14 cellular contexts compared by ENCODE assay signal in the genomic region with DNA sequence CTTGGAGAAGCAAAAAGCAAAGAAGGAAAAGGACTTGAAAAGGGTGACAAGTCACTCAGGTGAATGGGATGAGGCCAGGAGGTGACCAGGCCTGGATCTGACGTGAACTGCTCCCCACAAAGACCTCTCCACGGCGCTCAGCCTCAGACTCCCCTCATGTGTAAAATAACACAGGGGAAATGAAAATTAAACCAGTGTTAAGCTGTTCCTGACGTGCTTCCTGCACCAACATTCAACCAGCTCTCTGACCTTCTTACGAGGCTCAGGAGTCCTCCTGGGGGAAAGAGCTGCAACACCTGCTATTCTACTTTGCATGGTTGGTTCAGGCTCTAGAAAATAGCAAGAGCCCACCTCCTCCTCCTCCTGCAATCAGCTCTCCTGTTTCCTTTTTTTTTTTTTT.
A peak's percentile ranks its signal among the peaks of the same experiment; 100 is the strongest.
DNase-seq lines count a peak whose midpoint lies in the region; ATAC-seq and TF ChIP-seq lines count a peak whose summit lies in the region.
"Had no signal": no experiment of that assay in that cellular context is flagged by ENCODE, and none has a peak within 500 bp of the region (broad histone marks: within the 10 kb centered on the region; RNA-seq: fewer than 3 reads in every experiment).

No MANE protein-coding gene starts in this region.

- peaks cover 39% of the 10 kb centered on the region for H3K4me1 Mint-ChIP-seq in activated CD4-positive, alpha-beta T cell treated with anti-CD3 and anti-CD28 coated beads, Interleukin-2, amount 10 ng/mL, durations not matched to agents 24 days and 14 days
- peaks cover 32% of the 10 kb centered on the region for H3K4me1 Mint-ChIP-seq in central memory CD8-positive, alpha-beta T cell

- no peak overlapping the region; the same call in 1 of the 2 replicates for H3K4ac ChIP-seq in IMR-90 (ENCODE audit: low read depth, low read length)

- peak overlapping the region; percentile 30 for H3K27ac Mint-ChIP-seq in activated CD4-positive, alpha-beta T cell treated with anti-CD3 and anti-CD28 coated beads, Interleukin-2, amount 10 ng/mL, durations not matched to agents 24 days and 14 days
- H3K27ac Mint-ChIP-seq in central memory CD8-positive, alpha-beta T cell (ENCODE audit: low read depth) = peak overlapping the region; percentile 85

- no peak overlapping the region for H4K91ac ChIP-seq in IMR-90 (ENCODE audit: insufficient read depth, low read depth, low read length)

- peaks cover 10% of the 10 kb centered on the region for H3K9me1 ChIP-seq in IMR-90 (ENCODE audit: insufficient read depth, low read length)

- H3K18ac ChIP-seq in IMR-90 (ENCODE audit: low read depth, low read length) = no peak overlapping the region

- no peak for TF ChIP-seq POLR2A in IMR-90 (IDR thresholded peaks at IDR 0.05; ENCODE audit: low read depth, low read length)

- in situ Hi-C loops in IMR-90 (cut with MboI; ENCODE audit: low sequenced_read_pairs) = no loop called here

- ATAC-seq in IMR-90 (ENCODE audit: low read depth) = no peak
- no peak for ATAC-seq in central memory CD8-positive, alpha-beta T cell (replicated peaks; ENCODE audit: extremely low read depth, poor library complexity, severe bottlenecking)

- H3K4me3 ChIP-seq in IMR-90 (ENCODE audit: insufficient read depth, low read depth, low read length) (no peak overlapping the region), tibial artery (no peak overlapping the region)
- H3K4me3 ChIP-seq: dorsolateral prefrontal cortex had no signal

- H2BK120ac ChIP-seq in IMR-90 (ENCODE audit: low read depth, low read length) = no peak overlapping the region

- no peak overlapping the region for H3K56ac ChIP-seq in IMR-90 (ENCODE audit: extremely low read depth, insufficient read depth, low read length)

- WGBS in IMR-90 (ENCODE audit: extremely low coverage in 2 of 2, insufficient read length in 1 of 2), 2 experiments = 100% methylated on average over 2 of the region's 5 CpGs; no CpG with 5 or more reads in 1 of the 2 experiments

- peaks cover 7% of the 10 kb centered on the region for H3K9me3 Mint-ChIP-seq in activated CD4-positive, alpha-beta T cell treated with anti-CD3 and anti-CD28 coated beads, Interleukin-2, amount 10 ng/mL, durations not matched to agents 24 days and 14 days
- H3K9me3 Mint-ChIP-seq in central memory CD8-positive, alpha-beta T cell = no peaks in the 10 kb centered on the region

- H3K79me1 ChIP-seq in IMR-90 (ENCODE audit: low read depth in 1 of 2, low read length in 2 of 2) = peaks cover 9 to 30% of the 10 kb centered on the region in 2 experiments

- POLR2A ChIA-PET in IMR-90 (lab: Charles Lee; ENCODE audit: unreplicated experiment) = no interaction called here

- H4K20me1 ChIP-seq in IMR-90 (ENCODE audit: insufficient read depth, low read length) = no peaks in the 10 kb centered on the region; the same call in 1 of the 2 replicates

- 0 out of 2 replicates have a peak overlapping the region, but pooled peaks have one; percentile 18 for H3K23ac ChIP-seq in IMR-90 (ENCODE audit: low read depth, low read length)

- no peaks in the 10 kb centered on the region for H3K36me3 ChIP-seq in IMR-90 (ENCODE audit: control insufficient read depth, insufficient read depth, low read length)
- H3K36me3 ChIP-seq in tibial artery = no peaks in the 10 kb centered on the region

- H3K27me3 Mint-ChIP-seq in activated CD4-positive, alpha-beta T cell treated with anti-CD3 and anti-CD28 coated beads, Interleukin-2, amount 10 ng/mL, durations not matched to agents 24 days and 14 days = no peaks in the 10 kb centered on the region
- H3K27me3 Mint-ChIP-seq in central memory CD8-positive, alpha-beta T cell = no peaks in the 10 kb centered on the region

- H3K36me3 Mint-ChIP-seq in activated CD4-positive, alpha-beta T cell treated with anti-CD3 and anti-CD28 coated beads, Interleukin-2, amount 10 ng/mL, durations not matched to agents 24 days and 14 days (ENCODE audit: low read depth) = peaks cover 39% of the 10 kb centered on the region
- H3K36me3 Mint-ChIP-seq in central memory CD8-positive, alpha-beta T cell (ENCODE audit: insufficient read depth) = peaks cover 6% of the 10 kb centered on the region

- no peak overlapping the region for H2BK15ac ChIP-seq in IMR-90 (ENCODE audit: low read depth, low read length)

- dilution Hi-C loops in IMR-90 (cut with HindIII; ENCODE audit: low sequenced_read_pairs, unreplicated experiment) = no loop called here

- no peak overlapping the region for H2BK5ac ChIP-seq in IMR-90 (ENCODE audit: low read depth, low read length, poor library complexity, severe bottlenecking)

- no peak for TF ChIP-seq CTCF in IMR-90 (conservative IDR thresholded peaks at IDR 0.05; ENCODE audit: low read depth, low read length)
- TF ChIP-seq CTCF in tibial artery (IDR thresholded peaks at IDR 0.05) = no peak

- no peak overlapping the region for H4K5ac ChIP-seq in IMR-90 (ENCODE audit: low read depth, low read length)

- H2BK20ac ChIP-seq in IMR-90 (ENCODE audit: low read depth, low read length) = no peak overlapping the region; the same call in 1 of the 2 replicates

- no peak overlapping the region for H3K4me3 Mint-ChIP-seq in activated CD4-positive, alpha-beta T cell treated with anti-CD3 and anti-CD28 coated beads, Interleukin-2, amount 10 ng/mL, durations not matched to agents 24 days and 14 days
- peak overlapping the region; percentile 27 for H3K4me3 Mint-ChIP-seq in central memory CD8-positive, alpha-beta T cell

- no peaks in the 10 kb centered on the region for H3K27me3 ChIP-seq in IMR-90 (ENCODE audit: control insufficient read depth, insufficient read depth, low read length)
- no peaks in the 10 kb centered on the region for H3K27me3 ChIP-seq in tibial artery
- H3K27me3 ChIP-seq: dorsolateral prefrontal cortex had no signal

- 0 out of 2 replicates have a peak overlapping the region, but pooled peaks have one; percentile 44 for H3K14ac ChIP-seq in IMR-90 (replicated peaks; ENCODE audit: low read depth, low read length)

- DNase-seq in activated CD4-positive, alpha-beta T cell treated with anti-CD3 and anti-CD28 coated beads, Interleukin-2, amount 10 ng/mL, durations not matched to agents 24 days and 14 days = no peak
- no peak for DNase-seq in activated CD4-positive, alpha-beta T cell treated with anti-CD3 and anti-CD28 coated beads for 1 hour
- no peak for DNase-seq in IMR-90
- DNase-seq in central memory CD8-positive, alpha-beta T cell (ENCODE audit: low spot score in 2 of 2) = no peak
- DNase-seq in tibial artery = no peak
- DNase-seq in OCI-M1 (lab: John Stamatoyannopoulos, UW) = no peak
- DNase-seq in NCI-H1417 treated with DMSO at 0.1 percent for 48 hours (lab: John Stamatoyannopoulos, UW) = no peak
- DNase-seq in caudate nucleus (lab: John Stamatoyannopoulos, UW) = no peak
- DNase-seq: activated CD4-positive, alpha-beta T cell treated with anti-CD3 and anti-CD28 coated beads, Interleukin-2, amount 50 U/mL, for 1 hour; activated effector memory CD4-positive, alpha-beta T cell treated with Interleukin-2 at 50 U/mL for 16 hours; DMS 273 treated with DMSO at 0.1 percent for 48 hours; dorsolateral prefrontal cortex; NCI-H1092 treated with DMSO at 0.1 percent for 48 hours; occipital lobe had no signal

- TF ChIP-seq RAD21 in IMR-90 (IDR thresholded peaks at IDR 0.05; ENCODE audit: low read length) = no peak

- intact Hi-C loops in activated CD4-positive, alpha-beta T cell treated with anti-CD3 and anti-CD28 coated beads, Interleukin-2, amount 10 ng/mL, durations not matched to agents 24 days and 14 days (cut with micrococcal nuclease) = no loop called here
- intact Hi-C loops in IMR-90 (cut with micrococcal nuclease) = no loop called here
- intact Hi-C loops in tibial artery (cut with DNase I; ENCODE audit: low total_unique reads) = loop anchor here (10.0 kb wide), 1 partner anchor 170 kb away; no protein-coding TSS in a partner anchor

- no peak overlapping the region for H2AK5ac ChIP-seq in IMR-90 (ENCODE audit: low read depth, low read length)

- no peak overlapping the region for H3K27ac ChIP-seq in IMR-90 (ENCODE audit: insufficient read depth, low read length)
- H3K27ac ChIP-seq in tibial artery = peak overlapping the region; percentile 22 to 65
- no peak overlapping the region for H3K27ac ChIP-seq in caudate nucleus (ENCODE audit: low read depth, low read length)

- H3K9ac ChIP-seq in IMR-90 (ENCODE audit: low read depth, low read length) = no peak overlapping the region

- H3K4me1 ChIP-seq in IMR-90 (ENCODE audit: control insufficient read depth, insufficient read depth, low read length) (peaks cover 9% of the 10 kb centered on the region), tibial artery (peaks cover 0 to 35% (median 20%) of the 10 kb centered on the region in 4 donors)

- H2AFZ ChIP-seq in IMR-90 (replicated peaks; ENCODE audit: low read length, poor library complexity) = no peak overlapping the region

- CTCF ChIA-PET in IMR-90 (lab: Yijun Ruan, JAX) = interaction anchor here (1.2 kb wide), 1 partner anchor 9 kb away, joined by 5 read pairs; no protein-coding TSS in a partner anchor

- no peak overlapping the region for H2AK9ac ChIP-seq in IMR-90 (replicated peaks; ENCODE audit: low read depth, low read length, poor library complexity)

- H3K9me3 ChIP-seq in IMR-90 (ENCODE audit: control insufficient read depth, insufficient read depth, low read length) (no peaks in the 10 kb centered on the region), tibial artery (no peaks in the 10 kb centered on the region)

- BruUV-seq in IMR-90 (replicated peaks; lab: Mats Ljungman, UMichigan) = no TSS peak

- no peak overlapping the region for H4K8ac ChIP-seq in IMR-90 (ENCODE audit: low read depth in 2 of 2, low read length in 2 of 2)

- no peak overlapping the region for H3K4me2 ChIP-seq in IMR-90 (ENCODE audit: low read depth, low read length)

TF ChIP-seq in IMR-90, 13 proteins besides CTCF, POLR2A, EP300 and RAD21:
- TF ChIP-seq MAFK (IDR thresholded peaks at IDR 0.05; ENCODE audit: low read depth, low read length) (no peak), MXI1 (IDR thresholded peaks at IDR 0.05; ENCODE audit: borderline replicate concordance, low read depth, low read length) (no peak)

Comparison
In these comparisons a context has a peak if more than half of its experiments do, and no peak if none do; other contexts are left out.
1. H3K27ac ChIP-seq: peak in tibial artery (2 of 2); none in IMR-90 (single experiment) and caudate nucleus (single experiment).